In the genomic region with DNA sequence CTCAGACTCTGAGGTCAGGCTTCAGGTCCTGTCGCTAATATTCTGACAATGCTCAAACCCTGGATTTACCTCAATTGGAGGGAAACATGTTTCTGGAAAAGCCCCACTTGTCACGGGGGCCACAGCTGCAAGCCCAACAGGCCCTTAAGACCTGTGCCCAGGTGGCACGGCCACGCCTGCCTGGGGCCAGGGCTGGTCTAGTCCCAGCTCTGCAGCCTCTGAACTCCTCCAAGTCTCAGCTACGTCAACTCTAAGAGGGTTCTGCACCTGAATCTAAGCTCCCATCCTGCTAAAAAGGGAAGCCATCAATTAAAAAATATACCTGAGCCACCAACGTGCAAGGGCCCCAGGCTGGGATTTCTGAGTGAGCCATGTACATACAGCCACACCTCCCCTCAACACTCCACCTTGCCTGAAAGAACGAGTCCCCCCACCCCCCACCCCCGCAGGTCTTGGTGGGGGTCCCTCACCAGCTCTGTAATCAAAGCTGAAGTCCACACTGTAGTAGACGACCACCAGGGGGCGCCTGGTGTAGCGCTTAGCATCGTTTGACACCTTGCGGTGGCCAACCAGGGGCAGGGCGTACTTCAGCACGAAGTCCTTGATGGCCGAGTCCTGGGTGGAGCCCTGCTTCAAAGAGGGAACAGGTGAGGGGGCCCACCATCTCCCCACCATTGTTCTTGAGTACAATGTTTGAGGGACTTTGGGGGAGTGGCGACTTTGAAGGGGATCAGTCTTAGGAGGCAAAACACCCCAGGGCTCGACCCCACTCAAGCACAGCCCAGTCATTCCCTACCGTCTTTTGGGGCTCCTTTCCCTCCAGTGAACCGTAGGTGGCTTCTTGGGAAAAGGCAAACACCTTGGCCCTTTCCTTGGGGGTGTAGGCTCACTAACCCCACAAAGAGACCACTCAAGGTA, we compare ENCODE assay signal across 8 cellular contexts. TPM values are rescaled to one million over a fixed set of nuclear protein-coding genes. Genes with fewer than 3 reads are reported as not detected.
A peak's percentile ranks its signal among the peaks of the same experiment; 100 is the strongest.
DNase-seq lines count a peak whose midpoint lies in the region; ATAC-seq, FAIRE-seq and TF ChIP-seq lines count a peak whose summit lies in the region.

No MANE protein-coding gene starts in this region.

- H3K27me3 ChIP-seq in Caco-2 (replicated peaks; ENCODE audit: control insufficient read depth, insufficient read depth, low read length) = no peaks in the 10 kb centered on the region
- no peaks in the 10 kb centered on the region for H3K27me3 ChIP-seq in Loucy (ENCODE audit: insufficient read depth, low read length, poor library complexity, severe bottlenecking)
- H3K27me3 ChIP-seq in K562 (ENCODE audit: control insufficient read depth in 2 of 2, insufficient read depth in 2 of 2, low read length in 2 of 2) = no peaks in the 10 kb centered on the region

- no TSS peak for BruUV-seq in Caco-2 (replicated peaks; lab: Mats Ljungman, UMichigan)
- no TSS peak for BruUV-seq in K562 (replicated peaks; lab: Mats Ljungman, UMichigan)

- intact Hi-C loops in Caco-2 (cut with micrococcal nuclease; ENCODE audit: unreplicated experiment) = loop anchor here (1.0 kb wide), 2 partner anchors 60 to 85 kb away; a partner anchor contains a TSS
- intact Hi-C loops in K562 (cut with micrococcal nuclease) = loop anchor here (1.0 kb wide), 2 partner anchors 60 to 85 kb away; a partner anchor contains a TSS

- no peak overlapping the region for H3K9ac ChIP-seq in Loucy (ENCODE audit: low read depth, low read length, poor library complexity, severe bottlenecking)
- H3K9ac ChIP-seq in K562 (ENCODE audit: insufficient read depth in 1 of 2, low read depth in 2 of 2, low read length in 2 of 2) = no peak overlapping the region

- no peaks in the 10 kb centered on the region; the same call in 1 of the 2 replicates for H3K79me2 ChIP-seq in Loucy (ENCODE audit: insufficient read depth, low read length)
- H3K79me2 ChIP-seq in K562 (ENCODE audit: control insufficient read depth, insufficient read depth, low read length) = no peaks in the 10 kb centered on the region

- H4K20me1 ChIP-seq in Loucy (ENCODE audit: insufficient read depth, low read length, poor library complexity, severe bottlenecking) = peaks cover 10% of the 10 kb centered on the region
- peaks cover 13% of the 10 kb centered on the region for H4K20me1 ChIP-seq in K562 (replicated peaks; ENCODE audit: control insufficient read depth, insufficient read depth, low read length)

- peaks cover 10% of the 10 kb centered on the region for H3K36me3 ChIP-seq in Caco-2 (ENCODE audit: control insufficient read depth, insufficient read depth, low read length)
- peaks cover 84% of the 10 kb centered on the region for H3K36me3 ChIP-seq in Loucy (ENCODE audit: insufficient read depth, low read length)
- H3K36me3 ChIP-seq in K562 (ENCODE audit: control insufficient read depth, insufficient read depth, low read length) = peaks cover 90% of the 10 kb centered on the region

- no peaks in the 10 kb centered on the region for H3F3A ChIP-seq in Loucy (ENCODE audit: low read depth)

- peak; percentile 75 to 76 for DNase-seq in Caco-2
- peak; percentile 42 for DNase-seq in UCSD-AML1 (lab: John Stamatoyannopoulos, UW; ENCODE audit: unreplicated experiment)
- DNase-seq in K562 (ENCODE audit: extremely low read depth in 1 of 4, low spot score in 3 of 4) = peak; percentile 81 to 92 (median 86)
- peak; percentile 51 for DNase-seq in iris pigment epithelial cell (ENCODE audit: low read depth)
- peak; percentile 81 for DNase-seq in stimulated activated CD4-positive, alpha-beta T cell treated with anti-CD3 and anti-CD28 coated beads, Interleukin-1b, Interleukin-23, amount 100 ng/mL, for 4 hours (ENCODE audit: low read depth in 2 of 2)
- DNase-seq in middle frontal gyrus (ENCODE audit: extremely low spot score, low spot score) = no peak

- H3K4me1 ChIP-seq in Caco-2 (no peaks in the 10 kb centered on the region), Loucy (ENCODE audit: insufficient read depth, low read length, poor library complexity, severe bottlenecking) (no peaks in the 10 kb centered on the region), K562 (replicated peaks in 1 of 2; ENCODE audit: control insufficient read depth in 2 of 2, insufficient read depth in 2 of 2, low read length in 2 of 2) (peaks cover 0 to 6% of the 10 kb centered on the region in 2 experiments; a peak in 1 of 5 replicates)

- H3K4me3 Mint-ChIP-seq in Caco-2 (ENCODE audit: unreplicated experiment) = no peak overlapping the region

- no peaks in the 10 kb centered on the region for H3K9me2 ChIP-seq in Loucy (replicated peaks; ENCODE audit: low read depth, low read length)

- no peak overlapping the region for H3K4me2 ChIP-seq in Loucy (ENCODE audit: low read depth, low read length, poor library complexity, severe bottlenecking)
- no peak overlapping the region for H3K4me2 ChIP-seq in K562 (ENCODE audit: insufficient read depth, low read length)

- peaks cover 86% of the 10 kb centered on the region for H3K36me3 Mint-ChIP-seq in Caco-2 (ENCODE audit: insufficient read depth, unreplicated experiment)

- peak; percentile 75 to 78 for TF ChIP-seq RAD21 in K562 (CRISPR knock-in tag; conservative IDR thresholded peaks at IDR 0.05 in 1 of 2, IDR thresholded peaks at IDR 0.05 in 1 of 2)

- TF ChIP-seq POLR2A in K562 (conservative IDR thresholded peaks at IDR 0.05) = no peak

- in situ Hi-C loops in K562 (cut with MboI) = no loop called here

- no peaks in the 10 kb centered on the region for H3K27me3 Mint-ChIP-seq in Caco-2 (ENCODE audit: insufficient read depth, unreplicated experiment)

- no peak overlapping the region for H2AFZ ChIP-seq in Loucy (ENCODE audit: low read length)
- H2AFZ ChIP-seq in K562 (ENCODE audit: low read depth, low read length) = no peak overlapping the region

- H3K4me1 Mint-ChIP-seq in Caco-2 (ENCODE audit: low read depth, unreplicated experiment) = no peaks in the 10 kb centered on the region

- WGBS in K562 (ENCODE audit: insufficient coverage, low coverage, missing lambda C conversion rate) = 53% methylated on average over 20 of the region's 20 CpGs

- TF ChIP-seq EP300 in K562 (IDR thresholded peaks at IDR 0.05; ENCODE audit: low read length) = no peak

- FAIRE-seq in K562 (lab: Jason Lieb, UNC) = peak; percentile 93

- POLR2A ChIA-PET in Caco-2 (lab: Charles Lee) = interaction anchor here (0.5 to 0.8 kb wide), 3 partner anchors 60 to 307 kb away, joined by 3 read pairs; no protein-coding TSS in a partner anchor
- POLR2A ChIA-PET in K562 (lab: Yijun Ruan, JAX) = interaction anchor here (0.6 to 1.2 kb wide), 4 partner anchors 13 to 743 kb away, joined by 3 to 5 read pairs (median 4); no protein-coding TSS in a partner anchor

- H3K4me3 ChIP-seq in Caco-2 (ENCODE audit: low read depth, low read length) (no peak overlapping the region), Loucy (ENCODE audit: low read length, poor library complexity, severe bottlenecking) (no peak overlapping the region), K562 (no peak overlapping the region)

- CTCF ChIA-PET in Caco-2 (lab: Charles Lee) (interaction anchor here (0.8 to 2.5 kb wide), 5 partner anchors 17 to 190 kb away, joined by 3 to 31 read pairs (median 3); a partner anchor contains a TSS), K562 (lab: Yijun Ruan, JAX; ENCODE audit: low intra/inter-chr PET ratio) (interaction anchor here (0.6 to 2.6 kb wide), 4 partner anchors 60 to 502 kb away, joined by 3 to 24 read pairs (median 11); a partner anchor contains a TSS)

- ATAC-seq in GM21447 (IDR thresholded peaks at IDR 0.05; ENCODE audit: unreplicated experiment) (peak; percentile 72), K562 (peak; percentile 94)

- H3K9me3 ChIP-seq in Caco-2 (no peaks in the 10 kb centered on the region), Loucy (ENCODE audit: insufficient read depth, low read depth, low read length) (no peaks in the 10 kb centered on the region), K562 (replicated peaks; ENCODE audit: control insufficient read depth, insufficient read depth, low read depth, low read length) (no peaks in the 10 kb centered on the region)

- TF ChIP-seq CTCF in Caco-2 (IDR thresholded peaks at IDR 0.05; ENCODE audit: insufficient read depth in 1 of 2, low read depth in 1 of 2, low read length in 1 of 2, severe bottlenecking in 1 of 2, unreplicated experiment in 1 of 2) = peak; percentile 72 to 90
- peak; percentile 88 for TF ChIP-seq CTCF in Loucy (conservative IDR thresholded peaks at IDR 0.05; ENCODE audit: low read length)
- TF ChIP-seq CTCF in K562 (IDR thresholded peaks at IDR 0.05 in 2 of 3, conservative IDR thresholded peaks at IDR 0.05 in 1 of 3; ENCODE audit: insufficient read depth in 2 of 3, low read depth in 1 of 3, low read length in 3 of 3) = peak; percentile 89 to 98 (median 91)

- H3K27ac ChIP-seq in K562 (ENCODE audit: extremely low read depth, low read depth, low read length) = no peak overlapping the region

- no peaks in the 10 kb centered on the region for H3K9me3 Mint-ChIP-seq in Caco-2 (ENCODE audit: unreplicated experiment)

- peaks cover 7% of the 10 kb centered on the region for H3K9me1 ChIP-seq in K562 (ENCODE audit: control insufficient read depth, insufficient read depth, low read length)

- H3K27ac Mint-ChIP-seq in Caco-2 (ENCODE audit: unreplicated experiment) = no peak overlapping the region

TF ChIP-seq in K562, 482 proteins besides CTCF, POLR2A, EP300 and RAD21 (continues in another document):
- TF ChIP-seq XRCC5 (IDR thresholded peaks at IDR 0.05; ENCODE audit: low read depth, low read length) = peak; percentile 65

RNA-seq across cellular contexts. Expression of a gene that starts 22.6 kb away (rescaled TPM):
- total RNA-seq in Caco-2 (2022) (192 and 197 TPM in 2 replicates), K562 (2014; rRNA removed) (158 and 178 TPM in 2 replicates), K562 (2014; rRNA removed; fragmentation: Illumina TruSeq; extraction: Trizol) (82.7 and 91.5 TPM in 2 replicates), K562 (2015; rRNA removed; fragmentation: Illumina TruSeq; extraction: Trizol) (136 TPM in 2 replicates), K562 (2021) (159 and 161 TPM in 2 replicates)
- total RNA-seq in K562 (2011; cell fraction: chromatin; rRNA removed; ENCODE audit: low replicate concordance) = 187 and 270 TPM in 2 replicates
- total RNA-seq in K562 (2011; cell fraction: nucleolus; rRNA removed) = 352 and 378 TPM in 2 replicates
- 244 and 324 TPM in 2 replicates for total RNA-seq in K562 (2011; cell fraction: nucleoplasm; rRNA removed)
- polyA plus RNA-seq in K562 (2011; rRNA removed) (146 and 186 TPM in 2 replicates), K562 (2014; fragmentation: Illumina TruSeq; extraction: Trizol) (143 and 175 TPM in 2 replicates), K562 (2014; fragmentation: Nextera tagmentation; extraction: Ambion mirVana) (10 to 100 TPM in 1 of 2 experiments, 1 to 10 TPM in 1; 9.1 to 14.5 TPM), K562 (2014; rRNA removed) (155 and 171 TPM in 2 replicates)
- polyA plus RNA-seq in K562 (2011; cell fraction: cytosol; rRNA removed) = 107 and 158 TPM in 2 replicates
- 149 and 181 TPM in 2 replicates for polyA plus RNA-seq in K562 (2011; cell fraction: nucleus; rRNA removed)
- 137 and 177 TPM in 2 replicates for polyA plus RNA-seq in K562 (2012)
- polyA minus RNA-seq in K562 (2011; rRNA and poly(A)+ RNA removed) = 147 and 177 TPM in 2 replicates
- 90.9 and 121 TPM in 2 replicates for polyA minus RNA-seq in K562 (2011; cell fraction: cytosol; rRNA and poly(A)+ RNA removed)
- polyA minus RNA-seq in K562 (2011; cell fraction: nucleus; rRNA and poly(A)+ RNA removed) = 30.0 and 68.5 TPM in 2 replicates
